ENCODE assay signal across 9 cellular contexts in the genomic region with DNA sequence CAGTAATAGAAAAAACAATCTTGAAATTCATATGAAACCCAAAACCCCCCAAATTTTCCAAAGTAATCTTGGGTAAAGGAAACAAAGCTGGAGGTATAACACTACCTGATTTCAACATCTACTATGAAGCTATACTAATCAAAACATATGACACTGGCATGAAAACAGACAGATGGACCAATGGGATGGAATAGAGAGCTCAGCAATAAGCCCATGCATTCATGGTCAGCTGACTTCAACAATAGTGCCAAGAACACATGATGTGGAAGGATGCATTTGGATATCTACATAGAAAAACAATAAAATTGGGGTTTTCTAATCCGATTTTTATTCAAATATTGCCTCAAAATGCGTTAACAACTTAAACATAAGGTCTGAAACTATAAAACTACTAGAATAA.
"Had no signal": no experiment of that assay in that cellular context is flagged by ENCODE, and none has a peak within 500 bp of the region (broad histone marks: within the 10 kb centered on the region; RNA-seq: fewer than 3 reads in every experiment).

No MANE protein-coding gene starts in this region.

- H3K9me3 ChIP-seq: mucosa of descending colon, neutrophil, pancreas, suprapubic skin, transverse colon had no signal

- H3K4me3 ChIP-seq: lung, mucosa of descending colon, pancreas, smooth muscle cell, suprapubic skin, transverse colon had no signal

- H3K27me3 ChIP-seq: dorsolateral prefrontal cortex, neutrophil, pancreas, suprapubic skin, transverse colon had no signal

- H3K36me3 ChIP-seq: neutrophil, pancreas, suprapubic skin, transverse colon had no signal

- H3K4me1 ChIP-seq: pancreas, suprapubic skin, transverse colon had no signal

- H3K4me2 ChIP-seq: smooth muscle cell had no signal

- H3K27ac ChIP-seq: dorsolateral prefrontal cortex, epithelial cell of prostate, neutrophil, pancreas, suprapubic skin, transverse colon had no signal
